Comparison of ENCODE assay signal across 1 cellular context in the genomic region with DNA sequence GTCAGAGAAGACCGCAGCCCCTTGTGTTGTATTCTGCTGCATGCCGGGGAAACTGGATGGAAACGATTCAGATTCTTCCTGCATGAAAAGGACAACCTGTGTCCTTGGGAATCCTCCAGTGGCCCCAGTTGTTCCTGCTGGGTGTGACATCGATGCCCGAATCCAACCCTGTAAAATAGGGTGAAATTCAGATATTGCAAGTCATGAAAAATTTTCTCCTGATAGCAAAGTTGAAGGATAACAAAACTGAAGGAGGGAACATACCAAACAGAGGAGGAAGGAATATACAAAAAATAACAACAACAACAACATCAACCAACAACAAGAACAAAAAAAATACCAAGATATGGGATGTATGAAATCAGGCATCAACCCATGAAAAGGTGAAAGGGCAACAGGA.
TF ChIP-seq lines count a peak whose summit lies in the region.

No MANE protein-coding gene starts in this region.

TF ChIP-seq in HepG2, 621 proteins besides CTCF, POLR2A, EP300 and RAD21 (continued from another document):
- TF ChIP-seq, protein P1, sequence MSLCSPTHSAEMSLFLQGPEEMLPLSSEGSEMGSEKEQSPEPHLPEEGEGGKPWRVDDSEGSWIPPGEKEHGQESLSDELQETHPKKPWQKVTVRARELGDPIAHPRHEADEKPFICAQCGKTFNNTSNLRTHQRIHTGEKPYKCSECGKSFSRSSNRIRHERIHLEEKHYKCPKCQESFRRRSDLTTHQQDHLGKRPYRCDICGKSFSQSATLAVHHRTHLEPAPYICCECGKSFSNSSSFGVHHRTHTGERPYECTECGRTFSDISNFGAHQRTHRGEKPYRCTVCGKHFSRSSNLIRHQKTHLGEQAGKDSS (CRISPR knock-in tag; IDR thresholded peaks at IDR 0.05; ENCODE audit: borderline replicate concordance, low read depth): no peak
- peak; percentile 73 for TF ChIP-seq NFE2L2 (IDR thresholded peaks at IDR 0.05; ENCODE audit: low read length)
